Comparison of ENCODE assay signal across 10 cellular contexts in genomic region chr17:58520843-58521430, GRCh38. TPM values are rescaled to one million over a fixed set of nuclear protein-coding genes. Genes with fewer than 3 reads are reported as not detected.
DNase-seq lines count a peak whose midpoint lies in the region; ATAC-seq and TF ChIP-seq lines count a peak whose summit lies in the region.
"Had no signal": no experiment of that assay in that cellular context is flagged by ENCODE, and none has a peak within 500 bp of the region (broad histone marks: within the 10 kb centered on the region; RNA-seq: fewer than 3 reads in every experiment).

No MANE protein-coding gene starts in this region.

- H2AFZ ChIP-seq in KMS-11 (ENCODE audit: low read depth) (no peak overlapping the region), neural progenitor cell (replicated peaks) (peak overlapping the region; percentile 71)

- H3K9ac ChIP-seq in KMS-11: no peak overlapping the region
- H3K9ac ChIP-seq in neural progenitor cell: no peak overlapping the region

- no peak overlapping the region for H3K4me2 ChIP-seq in KMS-11
- H3K4me2 ChIP-seq in neural progenitor cell: no peak overlapping the region
- H3K4me2 ChIP-seq: A549 had no signal

- H3F3A ChIP-seq in neural progenitor cell (ENCODE audit: low read depth): peaks cover 19% of the 10 kb centered on the region

- in situ Hi-C loops in astrocyte of the spinal cord (cut with HindIII; ENCODE audit: low sequenced_read_pairs): no loop called here

- H3K9me3 Mint-ChIP-seq in neural progenitor cell: no peaks in the 10 kb centered on the region

- peak; percentile 29 for TF ChIP-seq CTCF in KMS-11 (conservative IDR thresholded peaks at IDR 0.05; ENCODE audit: low read depth, low read length)
- TF ChIP-seq CTCF in astrocyte of the spinal cord (IDR thresholded peaks at IDR 0.05; ENCODE audit: low read depth, low read length): peak; percentile 54
- TF ChIP-seq CTCF in neural progenitor cell (IDR thresholded peaks at IDR 0.05): peak; percentile 60
- TF ChIP-seq CTCF in coronary artery (IDR thresholded peaks at IDR 0.05): no peak

- H3K27ac Mint-ChIP-seq in neural progenitor cell: no peak overlapping the region

- no peak overlapping the region for H3K4me3 Mint-ChIP-seq in neural progenitor cell

- H3K27me3 Mint-ChIP-seq in neural progenitor cell (ENCODE audit: insufficient read depth, low read depth): peaks cover 8% of the 10 kb centered on the region

- H3K27ac ChIP-seq in KMS-11 (no peak overlapping the region), neural progenitor cell (no peak overlapping the region), coronary artery (no peak overlapping the region)
- H3K27ac ChIP-seq: A549 had no signal

- H4K20me1 ChIP-seq in KMS-11 (ENCODE audit: insufficient read depth) (no peaks in the 10 kb centered on the region), neural progenitor cell (ENCODE audit: low read depth) (no peaks in the 10 kb centered on the region)

- no peaks in the 10 kb centered on the region for H3K9me3 ChIP-seq in neural progenitor cell (ENCODE audit: low read depth)
- H3K9me3 ChIP-seq: A549 had no signal

- H3K36me3 ChIP-seq in KMS-11 (ENCODE audit: insufficient read depth): no peaks in the 10 kb centered on the region
- no peaks in the 10 kb centered on the region for H3K36me3 ChIP-seq in neural progenitor cell

- no peak overlapping the region for H3K4me3 ChIP-seq in KMS-11 (IDR thresholded peaks at IDR 0.05; ENCODE audit: insufficient read depth, low read depth, low read length)
- H3K4me3 ChIP-seq in astrocyte of the spinal cord (ENCODE audit: low read depth, low read length): no peak overlapping the region
- H3K4me3 ChIP-seq in neural progenitor cell: no peak overlapping the region
- H3K4me3 ChIP-seq in coronary artery: no peak overlapping the region
- H3K4me3 ChIP-seq: A549 had no signal

- peaks cover 20% of the 10 kb centered on the region for H3K4me1 Mint-ChIP-seq in neural progenitor cell

- DNase-seq in DMS53 (lab: John Stamatoyannopoulos, UW): peak; percentile 28
- no peak for DNase-seq in DMS53 treated with DMSO at 0.1 percent for 48 hours (lab: John Stamatoyannopoulos, UW; ENCODE audit: unreplicated experiment)
- DNase-seq in astrocyte of the spinal cord (ENCODE audit: low read depth, low spot score): no peak
- DNase-seq in neural progenitor cell (ENCODE audit: low spot score): peak; percentile 72
- no peak for DNase-seq in AG20443 (ENCODE audit: low spot score)
- DNase-seq in coronary artery (ENCODE audit: low spot score): no peak

- H3K4me1 ChIP-seq in KMS-11 (ENCODE audit: low read depth, poor library complexity, severe bottlenecking) (peaks cover 18% of the 10 kb centered on the region), neural progenitor cell (peaks cover 4% of the 10 kb centered on the region)

- no peaks in the 10 kb centered on the region for H3K27me3 ChIP-seq in KMS-11 (ENCODE audit: insufficient read depth, low read depth)
- H3K27me3 ChIP-seq in neural progenitor cell: no peaks in the 10 kb centered on the region

- no peaks in the 10 kb centered on the region for H3K36me3 Mint-ChIP-seq in neural progenitor cell

- H3K79me2 ChIP-seq in KMS-11 (ENCODE audit: insufficient read depth, low read depth) (no peaks in the 10 kb centered on the region), neural progenitor cell (ENCODE audit: low read depth) (peaks cover 13% of the 10 kb centered on the region)

- no peak for ATAC-seq in GM18868 (IDR thresholded peaks at IDR 0.05; ENCODE audit: unreplicated experiment)
- ATAC-seq: A549 had no signal

RNA-seq across cellular contexts. Expression of gene MTMR4, which starts 6.5 kb away (rescaled TPM):
- 34.0 and 39.8 TPM in 2 replicates for total RNA-seq in neural progenitor cell (ENCODE audit: low replicate concordance)

RNA-seq across cellular contexts. Expression of gene HSF5, which starts 32.7 kb away (rescaled TPM):
- total RNA-seq in neural progenitor cell (ENCODE audit: low replicate concordance): 0.03 TPM in 1 of 2 replicates, not detected in the other
- total RNA-seq: dermis microvascular lymphatic vessel endothelial cell had no signal

Comparison
In these comparisons a context has a peak if more than half of its experiments do, and no peak if none do; other contexts are left out.
1. DNase-seq: peak in DMS53 (single experiment) and neural progenitor cell (single experiment); none in DMS53 treated with DMSO at 0.1 percent for 48 hours (single experiment), astrocyte of the spinal cord (single experiment), AG20443 (single experiment) and coronary artery (single experiment).